8 cellular contexts compared by ENCODE assay signal in genomic region chr4:89838005-89838404, GRCh38. TPM values are rescaled to one million over a fixed set of nuclear protein-coding genes. Genes with fewer than 3 reads are reported as not detected.
A peak's percentile ranks its signal among the peaks of the same experiment; 100 is the strongest.
DNase-seq lines count a peak whose midpoint lies in the region; ATAC-seq, FAIRE-seq and TF ChIP-seq lines count a peak whose summit lies in the region.

No MANE protein-coding gene starts in this region.

- H3K27me3 Mint-ChIP-seq in activated CD8-positive, alpha-beta T cell treated with anti-CD3 and anti-CD28 coated beads for 36 hours = peaks cover 57% of the 10 kb centered on the region
- H3K27me3 Mint-ChIP-seq in stimulated activated naive CD8-positive, alpha-beta T cell treated with anti-CD3 and anti-CD28 coated beads, Interleukin-15, amount 100 ng/mL, for 72 hours = peaks cover 74% of the 10 kb centered on the region

- no TSS peak for BruUV-seq in A673 (replicated peaks; lab: Mats Ljungman, UMichigan)

- H3K9me3 ChIP-seq in A673 (ENCODE audit: low read depth, low read length, poor library complexity, severe bottlenecking) = no peaks in the 10 kb centered on the region
- no peaks in the 10 kb centered on the region for H3K9me3 ChIP-seq in iPS DF 6.9 (ENCODE audit: control insufficient read depth, insufficient read depth, low read length)

- no CpG with 5 or more reads among the region's 9 CpGs for WGBS in iPS DF 6.9 (ENCODE audit: insufficient coverage, insufficient read length)

- H3K36me3 Mint-ChIP-seq in activated CD8-positive, alpha-beta T cell treated with anti-CD3 and anti-CD28 coated beads for 36 hours (ENCODE audit: low read depth) = no peaks in the 10 kb centered on the region

- no peaks in the 10 kb centered on the region for H3K9me3 Mint-ChIP-seq in activated CD8-positive, alpha-beta T cell treated with anti-CD3 and anti-CD28 coated beads for 36 hours
- no peaks in the 10 kb centered on the region for H3K9me3 Mint-ChIP-seq in stimulated activated naive CD8-positive, alpha-beta T cell treated with anti-CD3 and anti-CD28 coated beads, Interleukin-15, amount 100 ng/mL, for 72 hours

- H3K27ac Mint-ChIP-seq in activated CD8-positive, alpha-beta T cell treated with anti-CD3 and anti-CD28 coated beads for 36 hours = no peak overlapping the region
- no peak overlapping the region for H3K27ac Mint-ChIP-seq in stimulated activated naive CD8-positive, alpha-beta T cell treated with anti-CD3 and anti-CD28 coated beads, Interleukin-15, amount 100 ng/mL, for 72 hours

- no peak for ATAC-seq in activated CD8-positive, alpha-beta T cell treated with anti-CD3 and anti-CD28 coated beads for 36 hours
- no peak for ATAC-seq in stimulated activated naive CD8-positive, alpha-beta T cell treated with anti-CD3 and anti-CD28 coated beads, Interleukin-15, amount 100 ng/mL, for 72 hours
- ATAC-seq in GM19455 (IDR thresholded peaks at IDR 0.05; ENCODE audit: unreplicated experiment) (no peak), HG03460 (IDR thresholded peaks at IDR 0.05; ENCODE audit: unreplicated experiment) (no peak)

- H3K4me3 ChIP-seq in A673 (ENCODE audit: low read depth, low read length, poor library complexity, severe bottlenecking) = peak overlapping the region; percentile 51
- H3K4me3 ChIP-seq in iPS DF 6.9 (ENCODE audit: low read length) = peak overlapping the region; percentile 62; the same call in 1 of the 2 replicates

- no peak overlapping the region for H3K27ac ChIP-seq in A673 (ENCODE audit: low read depth, low read length, poor library complexity, severe bottlenecking)
- no peak overlapping the region for H3K27ac ChIP-seq in iPS DF 6.9 (ENCODE audit: low read length)

- H3K4me1 ChIP-seq in A673 (ENCODE audit: insufficient read depth, low read length, poor library complexity, severe bottlenecking) (no peaks in the 10 kb centered on the region), iPS DF 6.9 (ENCODE audit: control insufficient read depth, insufficient read depth, low read length) (no peaks in the 10 kb centered on the region)

- FAIRE-seq in GM19239 (lab: Jason Lieb, UNC) = peak; percentile 18

- intact Hi-C loops in A673 (cut with micrococcal nuclease; ENCODE audit: unreplicated experiment) = no loop called here
- intact Hi-C loops in activated CD8-positive, alpha-beta T cell treated with anti-CD3 and anti-CD28 coated beads for 36 hours (cut with micrococcal nuclease) = no loop called here

- H3K27me3 ChIP-seq in A673 (replicated peaks; ENCODE audit: insufficient read depth, low read depth, low read length, poor library complexity) = no peaks in the 10 kb centered on the region
- peaks cover 6% of the 10 kb centered on the region; the same call in 1 of the 2 replicates for H3K27me3 ChIP-seq in iPS DF 6.9 (ENCODE audit: control insufficient read depth, insufficient read depth, low read length)

- peaks cover 16% of the 10 kb centered on the region for H3K4me1 Mint-ChIP-seq in activated CD8-positive, alpha-beta T cell treated with anti-CD3 and anti-CD28 coated beads for 36 hours (ENCODE audit: low read depth)
- H3K4me1 Mint-ChIP-seq in stimulated activated naive CD8-positive, alpha-beta T cell treated with anti-CD3 and anti-CD28 coated beads, Interleukin-15, amount 100 ng/mL, for 72 hours = peaks cover 26% of the 10 kb centered on the region

- no peak for TF ChIP-seq CTCF in A673 (conservative IDR thresholded peaks at IDR 0.05; ENCODE audit: low read depth, low read length)
- TF ChIP-seq CTCF in activated CD8-positive, alpha-beta T cell treated with anti-CD3 and anti-CD28 coated beads for 36 hours (IDR thresholded peaks at IDR 0.05) = no peak

- H3K36me3 ChIP-seq in A673 (ENCODE audit: insufficient read depth, low read length, poor library complexity, severe bottlenecking) (no peaks in the 10 kb centered on the region), iPS DF 6.9 (ENCODE audit: control insufficient read depth, insufficient read depth, low read length) (no peaks in the 10 kb centered on the region)

- CTCF ChIA-PET in A673 (lab: Charles Lee) = interaction anchor here (0.6 kb wide), 1 partner anchor 921 kb away, joined by 6 read pairs; no protein-coding TSS in a partner anchor
- CTCF ChIA-PET in activated CD8-positive, alpha-beta T cell treated with anti-CD3 and anti-CD28 coated beads for 36 hours (lab: Charles Lee) = interaction anchor here (0.7 to 1.2 kb wide), 3 partner anchors 10 to 270 kb away, joined by 3 to 4 read pairs (median 3); no protein-coding TSS in a partner anchor

- peak; percentile 4 for DNase-seq in A673 (ENCODE audit: low spot score)
- DNase-seq in GM19239 (ENCODE audit: insufficient read length, low spot score) = no peak
- no peak for DNase-seq in activated CD8-positive, alpha-beta T cell treated with anti-CD3 and anti-CD28 coated beads for 36 hours
- DNase-seq in iPS DF 6.9 (ENCODE audit: low read depth, low spot score) = no peak
- no peak for DNase-seq in stimulated activated naive CD8-positive, alpha-beta T cell treated with anti-CD3 and anti-CD28 coated beads, Interleukin-15, amount 100 ng/mL, for 72 hours
- no peak for DNase-seq in NCI-H1092 treated with DMSO at 0.1 percent for 48 hours (lab: John Stamatoyannopoulos, UW)

- H3K4me3 Mint-ChIP-seq in activated CD8-positive, alpha-beta T cell treated with anti-CD3 and anti-CD28 coated beads for 36 hours = peak overlapping the region; percentile 67
- peak overlapping the region; percentile 77 to 81 for H3K4me3 Mint-ChIP-seq in stimulated activated naive CD8-positive, alpha-beta T cell treated with anti-CD3 and anti-CD28 coated beads, Interleukin-15, amount 100 ng/mL, for 72 hours

- POLR2A ChIA-PET in A673 (lab: Charles Lee; ENCODE audit: low non-redundant PET) = no interaction called here
- POLR2A ChIA-PET in activated CD8-positive, alpha-beta T cell treated with anti-CD3 and anti-CD28 coated beads for 36 hours (lab: Charles Lee) = no interaction called here

RNA-seq across cellular contexts. Expression of gene SNCA, which starts 1.0 kb away (rescaled TPM):
- total RNA-seq in A673 (2021) = 2.6 and 3.1 TPM in 2 replicates
- total RNA-seq in activated CD8-positive, alpha-beta T cell treated with anti-CD3 and anti-CD28 coated beads for 36 hours = not detected

RNA-seq across cellular contexts. Expression of gene MMRN1, which starts 56.6 kb away (rescaled TPM):
- 0.11 and 0.28 TPM in 2 replicates for total RNA-seq in A673 (2021)
- total RNA-seq in activated CD8-positive, alpha-beta T cell treated with anti-CD3 and anti-CD28 coated beads for 36 hours = not detected
